Comparison of ENCODE assay signal across 8 cellular contexts in genomic region chr19:47608074-47608907, GRCh38. TPM values are rescaled to one million over a fixed set of nuclear protein-coding genes. Genes with fewer than 3 reads are reported as not detected.
DNase-seq lines count a peak whose midpoint lies in the region; ATAC-seq, FAIRE-seq and TF ChIP-seq lines count a peak whose summit lies in the region.

No MANE protein-coding gene starts in this region.

- H4K20me1 ChIP-seq in keratinocyte (ENCODE audit: control insufficient read depth, extremely low read depth, insufficient read depth, low read length): peaks cover 8% of the 10 kb centered on the region

- FAIRE-seq in keratinocyte (lab: Jason Lieb, UNC): no peak

- DNase-seq in AG04450 (ENCODE audit: low read depth, low spot score) (peak; percentile 78), NCI-H2196 treated with DMSO at 0.1 percent for 48 hours (lab: John Stamatoyannopoulos, UW; ENCODE audit: unreplicated experiment) (peak; percentile 50), caudate nucleus (lab: John Stamatoyannopoulos, UW) (peak in 59 of 61 donors; percentile 52 to 95 (median 87)), keratinocyte (ENCODE audit: low read depth, low spot score) (no peak)
- DNase-seq in activated CD4-positive, CD25-positive, alpha-beta regulatory T cell (lab: John Stamatoyannopoulos, UW): peak; percentile 88 to 96 (median 91)
- DNase-seq in stimulated activated CD4-positive, alpha-beta T cell treated with anti-CD3 and anti-CD28 coated beads, Interleukin-12 subunit alpha, Interleukin-12 subunit beta, amount 100 ng/mL, for 48 hours (ENCODE audit: low read depth in 2 of 3, low spot score in 1 of 3): peak; percentile 91 to 95 (median 92)

- H3K4me3 ChIP-seq in AG04450 (ENCODE audit: low read depth, low read length) (peak overlapping the region; percentile 80), keratinocyte (ENCODE audit: control insufficient read depth in 2 of 3, extremely low read depth in 1 of 3, insufficient read depth in 2 of 3, low read depth in 1 of 3, low read length in 3 of 3) (peak overlapping the region; percentile 85 to 98 (median 88))

- TF ChIP-seq CTCF in AG04450 (IDR thresholded peaks at IDR 0.05; ENCODE audit: low read depth, low read length) (peak; percentile 39), keratinocyte (optimal IDR thresholded peaks at IDR 0.05 in 1 of 3, IDR thresholded peaks at IDR 0.05 in 1 of 3, conservative IDR thresholded peaks at IDR 0.05 in 1 of 3; ENCODE audit: extremely low read depth in 1 of 3, insufficient read depth in 2 of 3, low read length in 3 of 3) (peak in 1 of 3 experiments; percentile 38)

- H3K27ac ChIP-seq in AG04450 (ENCODE audit: low read depth, low read length) (peak overlapping the region; percentile 85), caudate nucleus (ENCODE audit: low read depth, low read length) (peak overlapping the region; percentile 97), keratinocyte (ENCODE audit: control insufficient read depth, insufficient read depth, low read length) (peak overlapping the region; percentile 88)

- dilution Hi-C loops in keratinocyte (cut with MboI; ENCODE audit: extremely low pct_ligation_motif_present, low sequenced_read_pairs): no loop called here

- peaks cover 0 to 2% of the 10 kb centered on the region in 2 experiments for H3K36me3 ChIP-seq in keratinocyte (ENCODE audit: control insufficient read depth in 2 of 2, extremely low read depth in 1 of 2, insufficient read depth in 2 of 2, low read length in 2 of 2)

- H3K9me1 ChIP-seq in keratinocyte (ENCODE audit: control insufficient read depth, extremely low read depth, insufficient read depth, low read length): no peaks in the 10 kb centered on the region

- H3K27me3 ChIP-seq in AG04450 (ENCODE audit: control insufficient read depth, insufficient read depth, low read length) (no peaks in the 10 kb centered on the region), keratinocyte (ENCODE audit: control insufficient read depth, extremely low read depth, insufficient read depth, low read length) (no peaks in the 10 kb centered on the region)

- H3K4me1 ChIP-seq in keratinocyte (ENCODE audit: control insufficient read depth, extremely low read depth, insufficient read depth, low read length): peaks cover 7% of the 10 kb centered on the region

- H2AFZ ChIP-seq in keratinocyte (ENCODE audit: control insufficient read depth, low read length): peak overlapping the region; percentile 83

- CTCF ChIA-PET in AG04450 (lab: Charles Lee): interaction anchor here (1.5 kb wide), 1 partner anchor 91 kb away, joined by 7 read pairs; no protein-coding TSS in a partner anchor

- POLR2A ChIA-PET in AG04450 (lab: Yijun Ruan, JAX): interaction anchor here (0.5 to 3.6 kb wide), 5 partner anchors 9 to 93 kb away, joined by 3 to 38 read pairs (median 4); no protein-coding TSS in a partner anchor

- H3K4me2 ChIP-seq in keratinocyte (ENCODE audit: control insufficient read depth, extremely low read depth, insufficient read depth, low read depth, low read length): peak overlapping the region; percentile 82

- H3K9ac ChIP-seq in keratinocyte (ENCODE audit: control insufficient read depth, extremely low read depth, insufficient read depth, low read length): peak overlapping the region; percentile 92

- peak; percentile 43 for ATAC-seq in GM18870 (IDR thresholded peaks at IDR 0.05; ENCODE audit: unreplicated experiment)
- peak; percentile 77 for ATAC-seq in HG03108 (IDR thresholded peaks at IDR 0.05; ENCODE audit: unreplicated experiment)

- H3K9me3 ChIP-seq in AG04450 (ENCODE audit: control insufficient read depth, insufficient read depth, low read length) (no peaks in the 10 kb centered on the region; the same call in 1 of the 2 replicates), keratinocyte (ENCODE audit: control insufficient read depth, low read depth, low read length) (no peaks in the 10 kb centered on the region)

- H3K79me2 ChIP-seq in keratinocyte (ENCODE audit: control insufficient read depth, insufficient read depth, low read length): peaks cover 41% of the 10 kb centered on the region

RNA-seq across cellular contexts. Expression of gene BICRA, which starts 0.6 kb away (rescaled TPM):
- 0.65 and 0.72 TPM in 2 replicates for polyA plus RNA-seq in AG04450 (2011; rRNA removed)
- 7.4 and 9.3 TPM in 2 replicates for polyA minus RNA-seq in AG04450 (2011; rRNA and poly(A)+ RNA removed)
- 0.28 to 0.50 TPM (median 0.42 TPM) in 3 replicates for polyA plus RNA-seq in keratinocyte
- polyA plus RNA-seq in keratinocyte (2011; ENCODE audit: low read depth): 1.0 TPM
- 0.19 and 0.39 TPM in 2 replicates for polyA plus RNA-seq in keratinocyte (2011; cell fraction: cytosol; rRNA removed)
- polyA plus RNA-seq in keratinocyte (2011; cell fraction: nucleus; rRNA removed): 5.0 and 5.1 TPM in 2 replicates
- 2.8 and 4.8 TPM in 2 replicates for polyA plus RNA-seq in keratinocyte (2012; ENCODE audit: low replicate concordance)
- polyA minus RNA-seq in keratinocyte: 0.86 to 14.4 TPM (median 4.5 TPM) in 3 replicates
- polyA minus RNA-seq in keratinocyte (2011; cell fraction: cytosol; rRNA and poly(A)+ RNA removed): 3.8 TPM
- polyA minus RNA-seq in keratinocyte (2011; cell fraction: nucleus; rRNA and poly(A)+ RNA removed): 7.5 and 8.1 TPM in 2 replicates

RNA-seq across cellular contexts. Expression of gene ZNF541, which starts 35.3 kb away (rescaled TPM):
- polyA plus RNA-seq in AG04450 (2011; rRNA removed): not detected in 2 replicates
- not detected in 2 replicates for polyA minus RNA-seq in AG04450 (2011; rRNA and poly(A)+ RNA removed)
- polyA plus RNA-seq in keratinocyte: not detected in 3 replicates
- not detected for polyA plus RNA-seq in keratinocyte (2011; ENCODE audit: low read depth)
- not detected in 2 replicates for polyA plus RNA-seq in keratinocyte (2011; cell fraction: cytosol; rRNA removed)
- polyA plus RNA-seq in keratinocyte (2011; cell fraction: nucleus; rRNA removed): 0.04 TPM in 1 of 2 replicates, not detected in the other
- polyA plus RNA-seq in keratinocyte (2012; ENCODE audit: low replicate concordance): 0.13 TPM in 1 of 2 replicates, not detected in the other
- not detected in 3 replicates for polyA minus RNA-seq in keratinocyte
- not detected for polyA minus RNA-seq in keratinocyte (2011; cell fraction: cytosol; rRNA and poly(A)+ RNA removed)
- not detected in 2 replicates for polyA minus RNA-seq in keratinocyte (2011; cell fraction: nucleus; rRNA and poly(A)+ RNA removed)
